In genomic region chr11:128290106-128290840, GRCh38 we compare ENCODE assay signal across 8 cellular contexts.
DNase-seq lines count a peak whose midpoint lies in the region; ATAC-seq and TF ChIP-seq lines count a peak whose summit lies in the region.

No MANE protein-coding gene starts in this region.

- H3K27ac ChIP-seq in Peyer's patch (peak overlapping the region; percentile 72 to 83 (median 80)), thymus (ENCODE audit: low read depth) (peak overlapping the region; percentile 76)

- peak overlapping the region; percentile 16 to 39 (median 23) for H3K4me3 ChIP-seq in Peyer's patch
- H3K4me3 ChIP-seq in fibroblast of the aortic adventitia (ENCODE audit: low read depth, low read length) = no peak overlapping the region
- peak overlapping the region; percentile 45 for H3K4me3 ChIP-seq in thymus (ENCODE audit: low read length)

- 15% methylated on average over 16 of the region's 16 CpGs for WGBS in thymus

- TF ChIP-seq CTCF in Peyer's patch (IDR thresholded peaks at IDR 0.05) (peak; percentile 80 to 97 (median 94)), fibroblast of the aortic adventitia (IDR thresholded peaks at IDR 0.05; ENCODE audit: insufficient read depth, low read length) (peak; percentile 80), omental fat pad (IDR thresholded peaks at IDR 0.05) (peak in 2 of 3 donors; percentile 43 to 57)

- no peaks in the 10 kb centered on the region for H3K36me3 ChIP-seq in Peyer's patch
- H3K36me3 ChIP-seq in thymus (ENCODE audit: control insufficient read depth, insufficient read depth) = no peaks in the 10 kb centered on the region

- H3K9me3 ChIP-seq in Peyer's patch (no peaks in the 10 kb centered on the region), thymus (ENCODE audit: control insufficient read depth) (no peaks in the 10 kb centered on the region)

- DNase-seq in DMS79 treated with DMSO at 0.1 percent for 48 hours (lab: John Stamatoyannopoulos, UW) = peak; percentile 90
- DNase-seq in HT1080 (ENCODE audit: low read depth) = peak; percentile 75
- peak; percentile 78 to 91 (median 78) for DNase-seq in Peyer's patch
- DNase-seq in activated T-helper 1 cell treated with Interleukin-2 at 50 U/mL for 16 hours (ENCODE audit: low read depth) = peak; percentile 41
- peak; percentile 92 for DNase-seq in fibroblast of the aortic adventitia (ENCODE audit: low read depth)
- no peak for DNase-seq in omental fat pad (ENCODE audit: low spot score)

- H3K4me1 ChIP-seq in Peyer's patch = peaks cover 0 to 36% (median 7%) of the 10 kb centered on the region in 4 donors
- peaks cover 47% of the 10 kb centered on the region for H3K4me1 ChIP-seq in thymus (ENCODE audit: control insufficient read depth, insufficient read depth, low read length)

- H3K27me3 ChIP-seq in Peyer's patch = no peaks in the 10 kb centered on the region
- no peaks in the 10 kb centered on the region for H3K27me3 ChIP-seq in thymus (ENCODE audit: control insufficient read depth, insufficient read depth)

- TF ChIP-seq POLR2A in Peyer's patch (IDR thresholded peaks at IDR 0.05) = peak in 1 of 2 donors; percentile 60

- ATAC-seq in GM21423 (IDR thresholded peaks at IDR 0.05; ENCODE audit: unreplicated experiment) (peak; percentile 84), omental fat pad (ENCODE audit: low FRiP score) (peak; percentile 75)
